In the genomic region with DNA sequence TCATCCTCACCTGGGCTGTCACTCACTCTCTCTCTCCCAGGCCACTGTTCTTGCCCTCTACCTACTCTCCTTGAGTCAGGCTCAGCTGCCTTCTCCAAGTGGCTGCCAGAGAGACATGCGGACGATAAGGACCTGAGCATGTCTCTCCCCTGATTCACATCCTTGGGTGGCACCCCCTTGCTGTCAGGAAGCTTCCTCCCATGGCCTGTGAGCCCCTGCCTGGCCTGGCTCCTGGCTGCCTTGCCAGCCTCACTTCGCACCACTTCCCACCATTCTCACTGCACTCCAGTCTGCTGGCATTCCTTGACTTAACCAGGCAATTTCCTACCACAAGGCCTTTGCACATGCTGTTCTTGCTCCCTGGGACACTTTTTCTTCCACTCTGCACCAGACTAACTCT, we compare ENCODE assay signal across 20 cellular contexts. TPM values are rescaled to one million over a fixed set of nuclear protein-coding genes. Genes with fewer than 3 reads are reported as not detected.
DNase-seq lines count a peak whose midpoint lies in the region; ATAC-seq and TF ChIP-seq lines count a peak whose summit lies in the region.
"Had no signal": no experiment of that assay in that cellular context is flagged by ENCODE, and none has a peak within 500 bp of the region (broad histone marks: within the 10 kb centered on the region; RNA-seq: fewer than 3 reads in every experiment).

No MANE protein-coding gene starts in this region.

- H3K4me3 ChIP-seq in upper lobe of right lung, result no peak overlapping the region
- H3K4me3 ChIP-seq: ovary, Peyer's patch had no signal

- peaks cover 40% of the 10 kb centered on the region for H3K4me1 ChIP-seq in foreskin keratinocyte
- peaks cover 15% of the 10 kb centered on the region for H3K4me1 ChIP-seq in upper lobe of right lung
- H3K4me1 ChIP-seq: BE2C had no signal

- ATAC-seq in activated T-helper 17 cell treated with anti-CD3 and anti-CD28 coated beads, Interleukin-2, amount 50 U/mL, for 72 hours (replicated peaks), result no peak
- ATAC-seq in foreskin keratinocyte (peak; percentile 33), upper lobe of right lung (no peak), GM21737 (IDR thresholded peaks at IDR 0.05; ENCODE audit: unreplicated experiment) (no peak), HG02970 (IDR thresholded peaks at IDR 0.05; ENCODE audit: low FRiP score, unreplicated experiment) (no peak), HG02759 (IDR thresholded peaks at IDR 0.05; ENCODE audit: unreplicated experiment) (no peak)
- ATAC-seq: activated CD4-positive, CD25-positive, alpha-beta regulatory T cell treated with anti-CD3 and anti-CD28 coated beads, Interleukin-2, amount 50 U/mL, for 24 hours; sciatic nerve; stimulated activated memory B cell treated with anti-CD40 and anti-IgM and Interleukin-4, amounts not matched to agents 10 μg/mL and 1 μg/mL and 100 μg/mL, for 72 hours had no signal

- peak overlapping the region; percentile 65 for H3K27ac ChIP-seq in foreskin keratinocyte
- H3K27ac ChIP-seq in upper lobe of right lung, result no peak overlapping the region
- H3K27ac ChIP-seq: ovary, Peyer's patch had no signal

- peaks cover 17% of the 10 kb centered on the region for H3K27me3 Mint-ChIP-seq in activated T-helper 17 cell treated with anti-CD3 and anti-CD28 coated beads, Interleukin-2, amount 50 U/mL, for 72 hours

- intact Hi-C loops in upper lobe of right lung (cut with DNase I), result no loop called here

- no peaks in the 10 kb centered on the region for H3K9me3 ChIP-seq in upper lobe of right lung
- H3K9me3 ChIP-seq: BE2C, ovary, Peyer's patch had no signal

- H3K9me3 Mint-ChIP-seq in activated T-helper 17 cell treated with anti-CD3 and anti-CD28 coated beads, Interleukin-2, amount 50 U/mL, for 72 hours, result no peaks in the 10 kb centered on the region
- H3K9me3 Mint-ChIP-seq: activated T-cell treated with anti-CD3 and anti-CD28 coated beads, Interleukin-2, amount 50 U/mL, for 72 hours; stimulated activated memory B cell treated with anti-CD40 and anti-IgM and Interleukin-4, amounts not matched to agents 10 μg/mL and 1 μg/mL and 100 μg/mL, for 72 hours had no signal

- peaks cover 3% of the 10 kb centered on the region for H3K4me1 Mint-ChIP-seq in activated T-helper 17 cell treated with anti-CD3 and anti-CD28 coated beads, Interleukin-2, amount 50 U/mL, for 72 hours

- H3K27ac Mint-ChIP-seq in activated T-helper 17 cell treated with anti-CD3 and anti-CD28 coated beads, Interleukin-2, amount 50 U/mL, for 72 hours, result peak overlapping the region; percentile 20
- H3K27ac Mint-ChIP-seq: activated T-cell treated with anti-CD3 and anti-CD28 coated beads, Interleukin-2, amount 50 U/mL, for 72 hours; H9; stimulated activated memory B cell treated with anti-CD40 and anti-IgM and Interleukin-4, amounts not matched to agents 10 μg/mL and 1 μg/mL and 100 μg/mL, for 72 hours had no signal

- H3K4me3 Mint-ChIP-seq in activated T-helper 17 cell treated with anti-CD3 and anti-CD28 coated beads, Interleukin-2, amount 50 U/mL, for 72 hours, result no peak overlapping the region
- H3K4me3 Mint-ChIP-seq: activated T-cell treated with anti-CD3 and anti-CD28 coated beads, Interleukin-2, amount 50 U/mL, for 72 hours; H9; stimulated activated memory B cell treated with anti-CD40 and anti-IgM and Interleukin-4, amounts not matched to agents 10 μg/mL and 1 μg/mL and 100 μg/mL, for 72 hours had no signal

- DNase-seq in HK-2 (ENCODE audit: unreplicated experiment) (peak; percentile 19), foreskin keratinocyte (peak; percentile 59 to 80), upper lobe of right lung (peak; percentile 49)
- DNase-seq: activated T-cell treated with anti-CD3 and anti-CD28 coated beads, Interleukin-2, amount 50 U/mL, for 72 hours; BE2C; H9; MV-4-11; NCI-H1930; NCI-H345; T1000 had no signal

- TF ChIP-seq CTCF in foreskin keratinocyte (conservative IDR thresholded peaks at IDR 0.05) (no peak), upper lobe of right lung (IDR thresholded peaks at IDR 0.05) (no peak)

- no peaks in the 10 kb centered on the region for H3K27me3 ChIP-seq in foreskin keratinocyte
- no peaks in the 10 kb centered on the region for H3K27me3 ChIP-seq in upper lobe of right lung
- H3K27me3 ChIP-seq: BE2C, ovary, Peyer's patch had no signal

- no peaks in the 10 kb centered on the region for H3K36me3 Mint-ChIP-seq in activated T-helper 17 cell treated with anti-CD3 and anti-CD28 coated beads, Interleukin-2, amount 50 U/mL, for 72 hours (ENCODE audit: low read depth)
- H3K36me3 Mint-ChIP-seq: stimulated activated memory B cell treated with anti-CD40 and anti-IgM and Interleukin-4, amounts not matched to agents 10 μg/mL and 1 μg/mL and 100 μg/mL, for 72 hours had no signal

- H3K36me3 ChIP-seq in upper lobe of right lung, result no peaks in the 10 kb centered on the region
- H3K36me3 ChIP-seq: BE2C, ovary, Peyer's patch had no signal

RNA-seq across cellular contexts. Expression of gene ALDH3A1, which starts 2.7 kb away (rescaled TPM):
- not detected for total RNA-seq in activated T-helper 17 cell treated with anti-CD3 and anti-CD28 coated beads, Interleukin-2, amount 50 U/mL, for 72 hours
- total RNA-seq in foreskin keratinocyte, result 0.95 and 1.0 TPM in 2 replicates
- 1.1 and 1.3 TPM in 2 replicates for polyA plus RNA-seq in foreskin keratinocyte
- 10.5 TPM for total RNA-seq in upper lobe of right lung

RNA-seq across cellular contexts. Expression of gene SLC47A2, which starts 34.5 kb away (rescaled TPM):
- not detected for total RNA-seq in activated T-helper 17 cell treated with anti-CD3 and anti-CD28 coated beads, Interleukin-2, amount 50 U/mL, for 72 hours
- 0.11 and 0.37 TPM in 2 replicates for total RNA-seq in foreskin keratinocyte
- 0.07 and 0.18 TPM in 2 replicates for polyA plus RNA-seq in foreskin keratinocyte
- total RNA-seq in upper lobe of right lung, result not detected
- total RNA-seq: activated T-cell treated with anti-CD3 and anti-CD28 coated beads, Interleukin-2, amount 50 U/mL, for 72 hours; fibroblast of lung; H9; sciatic nerve had no signal
- polyA plus RNA-seq: fibroblast of lung, ovary had no signal

Comparison
In these comparisons a context has a peak if more than half of its experiments do, and no peak if none do; other contexts are left out.
1. DNase-seq: peak in every context shown above with its lines; median percentile 70 in foreskin keratinocyte; 49 in upper lobe of right lung; 19 in HK-2.